Comparison of ENCODE assay signal across 28 cellular contexts in the genomic region with DNA sequence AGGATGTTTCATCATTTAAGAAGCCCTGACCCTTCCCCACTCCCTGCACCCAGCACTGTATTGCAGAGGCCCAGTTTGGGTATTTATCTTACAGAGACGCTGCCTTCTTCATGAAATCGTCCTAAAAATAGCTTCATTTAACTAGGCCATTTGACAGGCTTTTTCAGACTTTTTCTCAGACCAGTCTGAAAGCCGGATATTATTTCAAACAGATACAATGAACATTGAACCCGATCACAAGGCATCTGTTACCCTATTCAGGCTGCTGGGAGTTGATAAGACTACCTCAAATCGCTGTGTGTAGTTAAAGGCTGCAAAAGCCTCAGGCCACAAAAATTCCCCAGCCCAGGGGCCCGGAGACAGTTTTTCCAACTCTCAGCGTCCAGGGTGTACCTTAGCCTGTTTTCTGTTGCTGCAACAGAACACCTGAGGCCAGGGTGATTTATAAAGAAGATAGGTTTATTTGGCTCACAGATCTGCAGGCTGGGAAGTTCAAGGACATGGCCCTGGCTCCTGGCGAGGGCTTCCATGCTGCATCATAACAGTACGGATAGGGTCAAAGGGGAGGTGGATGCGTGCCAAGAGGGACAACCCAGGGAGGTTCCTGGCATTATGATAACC.
DNase-seq lines count a peak whose midpoint lies in the region; ATAC-seq, FAIRE-seq and TF ChIP-seq lines count a peak whose summit lies in the region.
"Had no signal": no experiment of that assay in that cellular context is flagged by ENCODE, and none has a peak within 500 bp of the region (broad histone marks: within the 10 kb centered on the region; RNA-seq: fewer than 3 reads in every experiment).

No MANE protein-coding gene starts in this region.

- POLR2A ChIA-PET in RWPE1 (lab: Yijun Ruan, JAX; ENCODE audit: low non-redundant PET): interaction anchor here (0.6 kb wide), 1 partner anchor 299 kb away, joined by 4 read pairs; no protein-coding TSS in a partner anchor
- POLR2A ChIA-PET in endothelial cell of umbilical vein (lab: Charles Lee): no interaction called here

- no peaks in the 10 kb centered on the region for H4K20me1 ChIP-seq in endothelial cell of umbilical vein (replicated peaks; ENCODE audit: control insufficient read depth, extremely low read depth, insufficient read depth, low read length)

- H3K9me3 Mint-ChIP-seq in nephron: no peaks in the 10 kb centered on the region
- H3K9me3 Mint-ChIP-seq: activated CD4-positive, alpha-beta T cell treated with anti-CD3 and anti-CD28 coated beads, Interleukin-2, amount 10 ng/mL, durations not matched to agents 7 days and 5 days; activated T-cell treated with anti-CD3 and anti-CD28 coated beads, Interleukin-2, amount 50 U/mL, for 24 hours; neural crest cell; stimulated activated naive B cell treated with anti-CD40 and anti-IgM and Interleukin-4, amounts not matched to agents 10 μg/mL and 1 μg/mL and 100 μg/mL, for 72 hours had no signal

- H3K9me3 ChIP-seq in endothelial cell of umbilical vein (replicated peaks; ENCODE audit: control insufficient read depth, insufficient read depth, low read length) (no peaks in the 10 kb centered on the region), spleen (no peaks in the 10 kb centered on the region)
- H3K9me3 ChIP-seq: suprapubic skin, uterus had no signal

- H3K27me3 Mint-ChIP-seq in nephron (ENCODE audit: low read depth): no peaks in the 10 kb centered on the region
- H3K27me3 Mint-ChIP-seq: activated CD4-positive, alpha-beta T cell treated with anti-CD3 and anti-CD28 coated beads, Interleukin-2, amount 10 ng/mL, durations not matched to agents 7 days and 5 days; activated T-cell treated with anti-CD3 and anti-CD28 coated beads, Interleukin-2, amount 50 U/mL, for 24 hours; CD4-positive, alpha-beta memory T cell; stimulated activated naive B cell treated with anti-CD40 and anti-IgM and Interleukin-4, amounts not matched to agents 10 μg/mL and 1 μg/mL and 100 μg/mL, for 72 hours had no signal

- H3K4me3 Mint-ChIP-seq in nephron: peak overlapping the region in 1 of 3 experiments; percentile 20
- H3K4me3 Mint-ChIP-seq: activated CD4-positive, alpha-beta T cell treated with anti-CD3 and anti-CD28 coated beads, Interleukin-2, amount 10 ng/mL, durations not matched to agents 7 days and 5 days; activated T-cell treated with anti-CD3 and anti-CD28 coated beads, Interleukin-2, amount 50 U/mL, for 24 hours; CD4-positive, alpha-beta memory T cell; neural crest cell; stimulated activated naive B cell treated with anti-CD40 and anti-IgM and Interleukin-4, amounts not matched to agents 10 μg/mL and 1 μg/mL and 100 μg/mL, for 72 hours had no signal

- 77 to 84% (median 81%) methylated on average over 10 of the region's 10 CpGs for WGBS in spleen, 5 donors

- H3K4me2 ChIP-seq in endothelial cell of umbilical vein (ENCODE audit: insufficient read depth, low read length): no peak overlapping the region

- TF ChIP-seq POLR2A in endothelial cell of umbilical vein (IDR thresholded peaks at IDR 0.05; ENCODE audit: low read depth, low read length) (no peak), GM12892 (IDR thresholded peaks at IDR 0.05; ENCODE audit: low read depth, low read length) (no peak), spleen (IDR thresholded peaks at IDR 0.05) (no peak)

- no peaks in the 10 kb centered on the region for H3K27me3 ChIP-seq in endothelial cell of umbilical vein (ENCODE audit: control insufficient read depth in 2 of 2, insufficient read depth in 2 of 2, low read length in 2 of 2)
- no peaks in the 10 kb centered on the region for H3K27me3 ChIP-seq in spleen (replicated peaks in 1 of 7)
- H3K27me3 ChIP-seq: brain microvascular endothelial cell, suprapubic skin, uterus had no signal

- ATAC-seq in Right ventricle myocardium superior (ENCODE audit: poor library complexity): no peak
- ATAC-seq: PC-3; Right ventricle myocardium inferior; sciatic nerve; stimulated activated naive B cell treated with anti-CD40 and anti-IgM and Interleukin-4, amounts not matched to agents 10 μg/mL and 1 μg/mL and 100 μg/mL, for 72 hours had no signal

- H3K27ac Mint-ChIP-seq in nephron: peak overlapping the region; percentile 78 to 91 (median 87)
- H3K27ac Mint-ChIP-seq: activated CD4-positive, alpha-beta T cell treated with anti-CD3 and anti-CD28 coated beads, Interleukin-2, amount 10 ng/mL, durations not matched to agents 7 days and 5 days; activated T-cell treated with anti-CD3 and anti-CD28 coated beads, Interleukin-2, amount 50 U/mL, for 24 hours; CD4-positive, alpha-beta memory T cell; stimulated activated naive B cell treated with anti-CD40 and anti-IgM and Interleukin-4, amounts not matched to agents 10 μg/mL and 1 μg/mL and 100 μg/mL, for 72 hours had no signal

- no peak overlapping the region for H3K9ac ChIP-seq in endothelial cell of umbilical vein (replicated peaks; ENCODE audit: extremely low read depth, insufficient read depth, low read length)

- H3K79me2 ChIP-seq in endothelial cell of umbilical vein (ENCODE audit: control insufficient read depth, insufficient read depth, low read length): no peaks in the 10 kb centered on the region

- FAIRE-seq in endothelial cell of umbilical vein (lab: Jason Lieb, UNC) (peak; percentile 42), GM12892 (lab: Jason Lieb, UNC) (no peak)
- FAIRE-seq: A204.1, H54 had no signal

- H3K9me1 ChIP-seq in endothelial cell of umbilical vein (replicated peaks; ENCODE audit: control insufficient read depth, extremely low read depth, insufficient read depth, low read length): no peaks in the 10 kb centered on the region

- CTCF ChIA-PET in RWPE1 (lab: Yijun Ruan, JAX) (no interaction called here), endothelial cell of umbilical vein (lab: Charles Lee) (no interaction called here)

- H3K4me1 ChIP-seq in endothelial cell of umbilical vein (ENCODE audit: control insufficient read depth, extremely low read depth, insufficient read depth, low read length) (no peaks in the 10 kb centered on the region), spleen (no peaks in the 10 kb centered on the region)

- no TSS peak for BruUV-seq in endothelial cell of umbilical vein (replicated peaks; lab: Mats Ljungman, UMichigan)

- H3K36me3 Mint-ChIP-seq in nephron (ENCODE audit: low read depth): peaks cover 47% of the 10 kb centered on the region

- intact Hi-C loops in endothelial cell of umbilical vein (cut with micrococcal nuclease) (no loop called here), Right ventricle myocardium superior (cut with DNase I) (no loop called here), spleen (cut with DNase I; ENCODE audit: low total_unique reads) (no loop called here)

- no peak overlapping the region for H2AFZ ChIP-seq in endothelial cell of umbilical vein (ENCODE audit: low read depth, low read length)

- H3K4me3 ChIP-seq in endothelial cell of umbilical vein (replicated peaks in 1 of 3; ENCODE audit: insufficient read depth in 1 of 3, low read depth in 1 of 3, low read length in 3 of 3) (no peak overlapping the region), spleen (no peak overlapping the region)
- H3K4me3 ChIP-seq: suprapubic skin, uterus had no signal

- peaks cover 39% of the 10 kb centered on the region for H3K4me1 Mint-ChIP-seq in nephron
- H3K4me1 Mint-ChIP-seq: activated CD4-positive, alpha-beta T cell treated with anti-CD3 and anti-CD28 coated beads, Interleukin-2, amount 10 ng/mL, durations not matched to agents 7 days and 5 days; CD4-positive, alpha-beta memory T cell; stimulated activated naive B cell treated with anti-CD40 and anti-IgM and Interleukin-4, amounts not matched to agents 10 μg/mL and 1 μg/mL and 100 μg/mL, for 72 hours had no signal

- TF ChIP-seq CTCF in RWPE1 (conservative IDR thresholded peaks at IDR 0.05; ENCODE audit: low read depth) (no peak), endothelial cell of umbilical vein (IDR thresholded peaks at IDR 0.05; ENCODE audit: extremely low read depth in 1 of 2, insufficient read depth in 1 of 2, low read depth in 1 of 2, low read length in 2 of 2) (no peak), nephron (IDR thresholded peaks at IDR 0.05; ENCODE audit: unreplicated experiment in 3 of 3) (no peak), spleen (IDR thresholded peaks at IDR 0.05 in 8 of 11, conservative IDR thresholded peaks at IDR 0.05 in 3 of 11) (no peak)

- DNase-seq in CMK (ENCODE audit: low read depth) (peak; percentile 61), RWPE1 (ENCODE audit: low spot score) (no peak), endothelial cell of umbilical vein (ENCODE audit: low read depth, low spot score) (no peak), Right ventricle myocardium superior (no peak), T-helper 2 cell (no peak), GM12892 (ENCODE audit: insufficient read length) (no peak), spleen (no peak)
- DNase-seq: activated CD4-positive, alpha-beta T cell treated with anti-CD3 and anti-CD28 coated beads, Interleukin-2, amount 10 ng/mL, durations not matched to agents 7 days and 5 days; activated naive CD4-positive, alpha-beta T cell; activated T-cell treated with anti-CD3 and anti-CD28 coated beads, Interleukin-2, amount 50 U/mL, for 24 hours; brain microvascular endothelial cell; CD4-positive, alpha-beta memory T cell; DMS 273 treated with DMSO at 0.1 percent for 48 hours; head of caudate nucleus; NCI-H1105; NCI-H2081 treated with DMSO at 0.1 percent for 48 hours; PC-3; stimulated activated CD4-positive, alpha-beta T cell treated with anti-CD3 and anti-CD28 coated beads, Interleukin-15, amount 100 ng/mL, for 24 hours; stimulated activated naive B cell treated with anti-CD40 and anti-IgM and Interleukin-4, amounts not matched to agents 10 μg/mL and 1 μg/mL and 100 μg/mL, for 72 hours; uterus had no signal

- dilution Hi-C loops in endothelial cell of umbilical vein (cut with MboI; ENCODE audit: extremely low pct_ligation_motif_present, low sequenced_read_pairs): no loop called here

- H3K27ac ChIP-seq in RWPE1 (peak overlapping the region; percentile 12), endothelial cell of umbilical vein (ENCODE audit: insufficient read depth, low read depth, low read length) (no peak overlapping the region), spleen (no peak overlapping the region)
- H3K27ac ChIP-seq: brain microvascular endothelial cell, epithelial cell of prostate, suprapubic skin, uterus had no signal

- H3K36me3 ChIP-seq in endothelial cell of umbilical vein (ENCODE audit: control insufficient read depth in 2 of 2, extremely low read depth in 1 of 2, insufficient read depth in 2 of 2, low read length in 2 of 2): peaks cover 0 to 2% of the 10 kb centered on the region in 2 experiments
- H3K36me3 ChIP-seq in spleen: peaks cover 0 to 56% (median 7%) of the 10 kb centered on the region in 6 donors
- H3K36me3 ChIP-seq: brain microvascular endothelial cell, suprapubic skin, uterus had no signal

TF ChIP-seq in endothelial cell of umbilical vein, 7 proteins besides CTCF, POLR2A, EP300 and RAD21 (continues in another document):
- TF ChIP-seq MYC (IDR thresholded peaks at IDR 0.05; ENCODE audit: low read depth, low read length) (no peak), GATA2 (IDR thresholded peaks at IDR 0.05; ENCODE audit: insufficient read depth, insufficient read length, low read depth, low read length) (no peak), JUN (IDR thresholded peaks at IDR 0.05; ENCODE audit: borderline replicate concordance, insufficient read depth, insufficient read length, low read depth) (no peak), EZH2 (IDR thresholded peaks at IDR 0.05; ENCODE audit: borderline replicate concordance, low read depth, low read length, severe bottlenecking) (no peak), POLR2AphosphoS5 (IDR thresholded peaks at IDR 0.05; ENCODE audit: insufficient read depth, low read depth, low read length) (no peak)
